Comparison of ENCODE assay signal across 38 cellular contexts in the genomic region with DNA sequence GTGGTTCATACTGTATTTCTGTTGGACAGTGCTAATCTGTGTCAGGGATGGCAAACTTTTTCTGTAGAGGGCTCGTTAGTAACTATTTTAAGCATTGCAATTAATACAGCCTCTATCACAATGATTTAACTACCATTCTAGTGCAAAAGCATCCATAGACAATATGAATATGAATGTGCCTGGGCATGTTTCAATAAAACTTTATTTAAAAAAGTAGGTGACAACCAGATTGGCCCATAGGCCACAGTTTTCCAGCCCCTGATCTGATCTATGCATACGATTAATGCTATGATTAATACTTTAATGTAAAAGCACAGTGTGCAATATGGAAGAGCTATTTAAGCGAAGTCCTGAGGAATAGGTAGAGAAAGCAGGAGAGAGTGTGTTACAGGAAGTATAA. TPM values are rescaled to one million over a fixed set of nuclear protein-coding genes. Genes with fewer than 3 reads are reported as not detected.
"Had no signal": no experiment of that assay in that cellular context is flagged by ENCODE, and none has a peak within 500 bp of the region (broad histone marks: within the 10 kb centered on the region; RNA-seq: fewer than 3 reads in every experiment).

No MANE protein-coding gene starts in this region.

- H3K27me3 ChIP-seq: MG63 had no signal

- H3K4me3 ChIP-seq: MG63 had no signal

- DNase-seq: Karpas-422, Kasumi-1, MG63, MM.1S, MV-4-11, NCI-H1048, NCI-H1092, NCI-H1092 treated with DMSO at 0.1 percent for 48 hours, NCI-H1105, NCI-H1105 treated with DMSO at 0.1 percent for 48 hours, NCI-H1417, NCI-H1417 treated with DMSO at 0.1 percent for 48 hours, NCI-H1436, NCI-H1436 treated with DMSO at 0.1 percent for 48 hours, NCI-H146, NCI-H1694, NCI-H1694 treated with DMSO at 0.1 percent for 48 hours, NCI-H187, NCI-H187 treated with DMSO at 0.1 percent for 48 hours, NCI-H1930, NCI-H2029, NCI-H2029 treated with DMSO at 0.1 percent for 48 hours, NCI-H2081, NCI-H2081 treated with DMSO at 0.1 percent for 48 hours, NCI-H2107, NCI-H2171, NCI-H2171 treated with DMSO at 0.1 percent for 48 hours, NCI-H2227 treated with DMSO at 0.1 percent for 48 hours, NCI-H226, NCI-H345, NCI-H446, NCI-H446 treated with DMSO at 0.1 percent for 48 hours, NCI-H510A, NCI-H510A treated with DMSO at 0.1 percent for 48 hours, NCI-H524 had no signal

RNA-seq across cellular contexts. Expression of a gene that starts 29.6 kb away (rescaled TPM):
- total RNA-seq: LHCN-M2, MCF 10A, NCI-H460 had no signal
